18 cellular contexts compared by ENCODE assay signal in genomic region chr11:14854057-14854456, GRCh38.
"Had no signal": no experiment of that assay in that cellular context is flagged by ENCODE, and none has a peak within 500 bp of the region (broad histone marks: within the 10 kb centered on the region; RNA-seq: fewer than 3 reads in every experiment).

No MANE protein-coding gene starts in this region.

- H3K4me3 Mint-ChIP-seq: natural killer cell; neural crest cell; stimulated activated naive B cell treated with anti-CD40 and anti-IgM and Interleukin-4, amounts not matched to agents 10 μg/mL and 1 μg/mL and 100 μg/mL, for 72 hours; stimulated activated naive CD8-positive, alpha-beta T cell treated with anti-CD3 and anti-CD28 coated beads, Interleukin-15, amount 100 ng/mL, for 72 hours had no signal

- H3K4me1 ChIP-seq: heart left ventricle, spleen, testis, tibial nerve had no signal

- H3K4me3 ChIP-seq: heart left ventricle, lung, spleen, testis, tibial nerve had no signal

- DNase-seq: effector memory CD4-positive, alpha-beta T cell; heart left ventricle; hippocampal formation; left colon; left ventricle myocardium superior; natural killer cell; posterior cingulate gyrus; spleen; stimulated activated CD4-positive, alpha-beta T cell treated with anti-CD3 and anti-CD28 coated beads, Interleukin-15, amount 100 ng/mL, for 24 hours; stimulated activated CD4-positive, alpha-beta T cell treated with anti-CD3 and anti-CD28 coated beads, Interleukin-1b, Interleukin-23, amount 100 ng/mL, for 48 hours; stimulated activated CD4-positive, alpha-beta T cell treated with anti-CD3 and anti-CD28 coated beads, Interleukin-4, amount 100 ng/mL, for 4 hours; stimulated activated naive B cell treated with anti-CD40 and anti-IgM and Interleukin-4, amounts not matched to agents 10 μg/mL and 1 μg/mL and 100 μg/mL, for 72 hours; stimulated activated naive CD8-positive, alpha-beta T cell treated with anti-CD3 and anti-CD28 coated beads, Interleukin-15, amount 100 ng/mL, for 72 hours; testis had no signal

- ATAC-seq: heart left ventricle; left colon; left ventricle myocardium superior; natural killer cell; sciatic nerve; stimulated activated naive B cell treated with anti-CD40 and anti-IgM and Interleukin-4, amounts not matched to agents 10 μg/mL and 1 μg/mL and 100 μg/mL, for 72 hours; stimulated activated naive CD8-positive, alpha-beta T cell treated with anti-CD3 and anti-CD28 coated beads, Interleukin-15, amount 100 ng/mL, for 72 hours had no signal

- H3K27me3 Mint-ChIP-seq: stimulated activated naive B cell treated with anti-CD40 and anti-IgM and Interleukin-4, amounts not matched to agents 10 μg/mL and 1 μg/mL and 100 μg/mL, for 72 hours; stimulated activated naive CD8-positive, alpha-beta T cell treated with anti-CD3 and anti-CD28 coated beads, Interleukin-15, amount 100 ng/mL, for 72 hours had no signal

- H3K9me3 ChIP-seq: heart left ventricle, testis, tibial nerve had no signal

- H3K36me3 ChIP-seq: heart left ventricle, tibial nerve had no signal

- H3K4me1 Mint-ChIP-seq: natural killer cell had no signal

- H3K27me3 ChIP-seq: heart left ventricle, spleen, testis, tibial nerve had no signal

- H3K36me3 Mint-ChIP-seq: natural killer cell had no signal

- H3K27ac ChIP-seq: heart left ventricle, spleen, testis, tibial nerve had no signal

- H3K27ac Mint-ChIP-seq: natural killer cell; stimulated activated naive B cell treated with anti-CD40 and anti-IgM and Interleukin-4, amounts not matched to agents 10 μg/mL and 1 μg/mL and 100 μg/mL, for 72 hours had no signal

- H3K9me3 Mint-ChIP-seq: natural killer cell, neural crest cell had no signal
